13 cellular contexts compared by ENCODE assay signal in the genomic region with DNA sequence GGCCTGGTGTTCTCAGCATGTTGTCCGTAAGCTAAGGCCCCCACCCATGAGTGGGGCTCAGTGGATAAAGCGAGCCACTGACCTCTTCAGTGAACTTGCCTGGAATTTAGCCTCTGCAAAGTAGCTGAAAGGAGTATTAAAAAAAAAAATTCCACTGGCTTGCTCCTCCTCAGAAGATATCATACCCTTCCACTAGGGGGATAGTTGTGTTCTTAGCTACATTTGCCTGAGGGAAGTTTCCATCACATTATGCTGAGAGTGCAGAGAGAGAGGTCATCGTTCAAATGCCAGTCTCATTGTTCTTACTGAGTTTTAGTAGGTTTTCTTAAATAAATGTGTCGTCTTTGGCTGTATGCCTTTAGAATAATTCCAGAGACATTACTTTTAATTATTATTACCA.
A peak's percentile ranks its signal among the peaks of the same experiment; 100 is the strongest.
DNase-seq lines count a peak whose midpoint lies in the region; ATAC-seq and TF ChIP-seq lines count a peak whose summit lies in the region.
"Had no signal": no experiment of that assay in that cellular context is flagged by ENCODE, and none has a peak within 500 bp of the region (broad histone marks: within the 10 kb centered on the region; RNA-seq: fewer than 3 reads in every experiment).

No MANE protein-coding gene starts in this region.

- no peak overlapping the region for H3K27ac Mint-ChIP-seq in GM23338
- H3K27ac Mint-ChIP-seq in activated CD4-positive, alpha-beta T cell treated with anti-CD3 and anti-CD28 coated beads for 36 hours = no peak overlapping the region

- H3K4me1 Mint-ChIP-seq in GM23338 = no peaks in the 10 kb centered on the region
- H3K4me1 Mint-ChIP-seq in activated CD4-positive, alpha-beta T cell treated with anti-CD3 and anti-CD28 coated beads for 36 hours = no peaks in the 10 kb centered on the region

- no peaks in the 10 kb centered on the region for H3K4me1 ChIP-seq in GM23338 (ENCODE audit: insufficient read depth)
- H3K4me1 ChIP-seq in left ventricle myocardium inferior = no peaks in the 10 kb centered on the region
- H3K4me1 ChIP-seq: thyroid gland had no signal

- DNase-seq in COR-L47 (lab: John Stamatoyannopoulos, UW) (peak; percentile 29), GM23338 (ENCODE audit: low spot score) (peak; percentile 86), OCI-M1 (lab: John Stamatoyannopoulos, UW) (peak; percentile 32), glomerular visceral epithelial cell (ENCODE audit: extremely low spot score) (peak; percentile 11), left ventricle myocardium inferior (no peak), NCI-H1092 (lab: John Stamatoyannopoulos, UW) (no peak)
- no peak for DNase-seq in activated CD4-positive, alpha-beta T cell treated with anti-CD3 and anti-CD28 coated beads for 36 hours
- DNase-seq in activated naive CD4-positive, alpha-beta T cell (lab: John Stamatoyannopoulos, UW) = no peak
- DNase-seq: Calu3; cerebellar nuclear complex; MG63; stimulated activated CD4-positive, alpha-beta T cell treated with anti-CD3 and anti-CD28 coated beads, Interleukin-4, amount 100 ng/mL, for 24 hours; thyroid gland had no signal

- H3K27me3 Mint-ChIP-seq in GM23338 (ENCODE audit: insufficient read depth, low read depth, poor library complexity) = peaks cover 8% of the 10 kb centered on the region
- no peaks in the 10 kb centered on the region for H3K27me3 Mint-ChIP-seq in activated CD4-positive, alpha-beta T cell treated with anti-CD3 and anti-CD28 coated beads for 36 hours

- H3F3A ChIP-seq in GM23338 (replicated peaks; ENCODE audit: low read depth) = no peaks in the 10 kb centered on the region

- no peaks in the 10 kb centered on the region for H3K27me3 ChIP-seq in GM23338 (ENCODE audit: insufficient read depth)
- H3K27me3 ChIP-seq in left ventricle myocardium inferior (ENCODE audit: low read depth) = no peaks in the 10 kb centered on the region
- H3K27me3 ChIP-seq: MG63, thyroid gland had no signal

- intact Hi-C loops in activated CD4-positive, alpha-beta T cell treated with anti-CD3 and anti-CD28 coated beads for 36 hours (cut with DNase I, micrococcal nuclease) = no loop called here
- intact Hi-C loops in left ventricle myocardium inferior (cut with micrococcal nuclease) = no loop called here

- H3K9me2 ChIP-seq in GM23338 (ENCODE audit: insufficient read depth) = no peaks in the 10 kb centered on the region

- ATAC-seq in GM23338 = peak; percentile 92
- no peak for ATAC-seq in activated CD4-positive, alpha-beta T cell treated with anti-CD3 and anti-CD28 coated beads for 36 hours

- H3K9me3 ChIP-seq in left ventricle myocardium inferior (replicated peaks) = peaks cover 13% of the 10 kb centered on the region
- H3K9me3 ChIP-seq: MG63, thyroid gland had no signal

- H3K4me3 ChIP-seq in GM23338 = no peak overlapping the region
- no peak overlapping the region for H3K4me3 ChIP-seq in left ventricle myocardium inferior
- H3K4me3 ChIP-seq: MG63, thyroid gland had no signal

- CTCF ChIA-PET in activated CD4-positive, alpha-beta T cell treated with anti-CD3 and anti-CD28 coated beads for 36 hours (lab: Charles Lee) = no interaction called here

- no peak overlapping the region for H3K27ac ChIP-seq in GM23338 (ENCODE audit: low read depth)
- no peak overlapping the region for H3K27ac ChIP-seq in left ventricle myocardium inferior (replicated peaks)
- H3K27ac ChIP-seq: thyroid gland had no signal

- H3K4me3 Mint-ChIP-seq in GM23338 = no peak overlapping the region
- H3K4me3 Mint-ChIP-seq in activated CD4-positive, alpha-beta T cell treated with anti-CD3 and anti-CD28 coated beads for 36 hours = no peak overlapping the region

- H3K4me2 ChIP-seq in GM23338 = no peak overlapping the region

- H2AFZ ChIP-seq in GM23338 = peak overlapping the region; percentile 72; the same call in 1 of the 2 replicates

- no peaks in the 10 kb centered on the region for H3K36me3 ChIP-seq in GM23338 (ENCODE audit: insufficient read depth)
- no peaks in the 10 kb centered on the region for H3K36me3 ChIP-seq in left ventricle myocardium inferior
- H3K36me3 ChIP-seq: MG63, thyroid gland had no signal

- H3K36me3 Mint-ChIP-seq in GM23338 (ENCODE audit: low read depth) = no peaks in the 10 kb centered on the region
- H3K36me3 Mint-ChIP-seq in activated CD4-positive, alpha-beta T cell treated with anti-CD3 and anti-CD28 coated beads for 36 hours (ENCODE audit: low read depth) = no peaks in the 10 kb centered on the region

- no peaks in the 10 kb centered on the region for H3K79me2 ChIP-seq in GM23338 (replicated peaks; ENCODE audit: insufficient read depth)

- POLR2A ChIA-PET in activated CD4-positive, alpha-beta T cell treated with anti-CD3 and anti-CD28 coated beads for 36 hours (lab: Charles Lee) = no interaction called here

- H4K20me1 ChIP-seq in GM23338 (replicated peaks; ENCODE audit: insufficient read depth) = no peaks in the 10 kb centered on the region

- H3K9me3 Mint-ChIP-seq in GM23338 = no peaks in the 10 kb centered on the region
- H3K9me3 Mint-ChIP-seq in activated CD4-positive, alpha-beta T cell treated with anti-CD3 and anti-CD28 coated beads for 36 hours (ENCODE audit: low read depth) = peaks cover 6% of the 10 kb centered on the region

- TF ChIP-seq CTCF in GM23338 (conservative IDR thresholded peaks at IDR 0.05; ENCODE audit: low read depth in 2 of 2) (peak; percentile 61 to 69), left ventricle myocardium inferior (IDR thresholded peaks at IDR 0.05; ENCODE audit: borderline replicate concordance) (no peak)

TF ChIP-seq in GM23338, 12 proteins besides CTCF, POLR2A, EP300 and RAD21 (continues in another document):
- no peak for TF ChIP-seq EZH2phosphoT487 (IDR thresholded peaks at IDR 0.05; ENCODE audit: unreplicated experiment)
- TF ChIP-seq EZH2 (IDR thresholded peaks at IDR 0.05; ENCODE audit: low read depth, unreplicated experiment) = no peak
- TF ChIP-seq, protein P1, sequence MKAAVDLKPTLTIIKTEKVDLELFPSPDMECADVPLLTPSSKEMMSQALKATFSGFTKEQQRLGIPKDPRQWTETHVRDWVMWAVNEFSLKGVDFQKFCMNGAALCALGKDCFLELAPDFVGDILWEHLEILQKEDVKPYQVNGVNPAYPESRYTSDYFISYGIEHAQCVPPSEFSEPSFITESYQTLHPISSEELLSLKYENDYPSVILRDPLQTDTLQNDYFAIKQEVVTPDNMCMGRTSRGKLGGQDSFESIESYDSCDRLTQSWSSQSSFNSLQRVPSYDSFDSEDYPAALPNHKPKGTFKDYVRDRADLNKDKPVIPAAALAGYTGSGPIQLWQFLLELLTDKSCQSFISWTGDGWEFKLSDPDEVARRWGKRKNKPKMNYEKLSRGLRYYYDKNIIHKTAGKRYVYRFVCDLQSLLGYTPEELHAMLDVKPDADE (IDR thresholded peaks at IDR 0.05) = no peak
- TF ChIP-seq NANOG (IDR thresholded peaks at IDR 0.05; ENCODE audit: borderline replicate concordance) = no peak
- TF ChIP-seq POLR2AphosphoS5 (IDR thresholded peaks at IDR 0.05; ENCODE audit: low read depth) = no peak

Comparison
In these comparisons a context has a peak if more than half of its experiments do, and no peak if none do; other contexts are left out.
1. DNase-seq: peak in COR-L47 (single experiment), GM23338 (single experiment), OCI-M1 (single experiment) and glomerular visceral epithelial cell (single experiment); none in activated CD4-positive, alpha-beta T cell treated with anti-CD3 and anti-CD28 coated beads for 36 hours (single experiment), left ventricle myocardium inferior (single experiment), activated naive CD4-positive, alpha-beta T cell (0 of 4) and NCI-H1092 (single experiment).